In genomic region chr3:56917740-56918568, GRCh38 we compare ENCODE assay signal across 8 cellular contexts.
DNase-seq lines count a peak whose midpoint lies in the region; ATAC-seq and TF ChIP-seq lines count a peak whose summit lies in the region.

No MANE protein-coding gene starts in this region.

- ATAC-seq in HG03103 (IDR thresholded peaks at IDR 0.05; ENCODE audit: low read depth, unreplicated experiment) = peak; percentile 52
- peak; percentile 82 for ATAC-seq in memory B cell (ENCODE audit: low read depth)

- peaks cover 6% of the 10 kb centered on the region for H3K36me3 Mint-ChIP-seq in memory B cell

- peak overlapping the region; percentile 98 for H3K4me2 ChIP-seq in OCI-LY3 (ENCODE audit: low read length)

- 0 out of 2 replicates have a peak, but pooled peaks cover 5% of the 10 kb centered on the region for H3K27me3 ChIP-seq in OCI-LY3 (ENCODE audit: low read depth, low read length)

- peak overlapping the region; percentile 77 for H3K4me3 ChIP-seq in OCI-LY3 (ENCODE audit: low read length)

- no peaks in the 10 kb centered on the region for H3K36me3 ChIP-seq in OCI-LY3 (replicated peaks; ENCODE audit: low read depth, low read length)

- no peak overlapping the region for H2AFZ ChIP-seq in OCI-LY3 (ENCODE audit: low read depth, low read length)

- H3K9me3 ChIP-seq in OCI-LY3 (ENCODE audit: insufficient read depth, low read length) = no peaks in the 10 kb centered on the region

- peak; percentile 72 for DNase-seq in activated naive CD4-positive, alpha-beta T cell treated with Interleukin-2 at 50 U/mL for 16 hours
- DNase-seq in activated naive CD4-positive, alpha-beta T cell (lab: John Stamatoyannopoulos, UW) = no peak
- DNase-seq in memory B cell (ENCODE audit: low spot score in 2 of 2) = peak; percentile 34 to 60
- no peak for DNase-seq in mesenteric fat pad (ENCODE audit: low spot score)
- no peak for DNase-seq in kidney glomerular epithelial cell (lab: John Stamatoyannopoulos, UW)
- DNase-seq in NCI-H2227 (lab: John Stamatoyannopoulos, UW; ENCODE audit: unreplicated experiment) = no peak

- H3K4me1 Mint-ChIP-seq in memory B cell = peaks cover 53% of the 10 kb centered on the region

- peak overlapping the region; percentile 96 for H3K27ac ChIP-seq in OCI-LY3 (ENCODE audit: low read length)

- 0 out of 2 replicates have a peak, but pooled peaks cover 3% of the 10 kb centered on the region for H3K79me2 ChIP-seq in OCI-LY3 (ENCODE audit: low read length)

- H3K9ac ChIP-seq in OCI-LY3 (ENCODE audit: low read length) = peak overlapping the region; percentile 74

- no peaks in the 10 kb centered on the region for H3K9me3 Mint-ChIP-seq in memory B cell

- H3K4me1 ChIP-seq in OCI-LY3 (ENCODE audit: low read length) = peaks cover 74% of the 10 kb centered on the region

- H3K27ac Mint-ChIP-seq in memory B cell = peak overlapping the region; percentile 98

- peak overlapping the region; percentile 77 for H3K4me3 Mint-ChIP-seq in memory B cell

- no peak for TF ChIP-seq CTCF in OCI-LY3 (IDR thresholded peaks at IDR 0.05; ENCODE audit: low read depth, low read length)

- H3K27me3 Mint-ChIP-seq in memory B cell = no peaks in the 10 kb centered on the region

- no peaks in the 10 kb centered on the region for H4K20me1 ChIP-seq in OCI-LY3 (ENCODE audit: insufficient read depth, low read length)

Comparison
In these comparisons a context has a peak if more than half of its experiments do, and no peak if none do; other contexts are left out.
1. DNase-seq: peak in activated naive CD4-positive, alpha-beta T cell treated with Interleukin-2 at 50 U/mL for 16 hours (single experiment) and memory B cell (2 of 2); none in activated naive CD4-positive, alpha-beta T cell (0 of 4), mesenteric fat pad (single experiment), kidney glomerular epithelial cell (single experiment) and NCI-H2227 (single experiment).